Comparison of ENCODE assay signal across 1 cellular context in genomic region chr22:41752011-41752975, GRCh38.
A peak's percentile ranks its signal among the peaks of the same experiment; 100 is the strongest.
TF ChIP-seq lines count a peak whose summit lies in the region.

No MANE protein-coding gene starts in this region.

TF ChIP-seq in HepG2, 621 proteins besides CTCF, POLR2A, EP300 and RAD21:
- TF ChIP-seq CEBPG (CRISPR knock-in tag; IDR thresholded peaks at IDR 0.05) = no peak
- no peak for TF ChIP-seq CBX2 (IDR thresholded peaks at IDR 0.05; ENCODE audit: low read depth, low read length)
- TF ChIP-seq CBX2 (CRISPR knock-in tag; IDR thresholded peaks at IDR 0.05; ENCODE audit: low read depth) = no peak
- TF ChIP-seq ZNF350 (CRISPR knock-in tag; IDR thresholded peaks at IDR 0.05; ENCODE audit: borderline replicate concordance, low read depth) = no peak
- TF ChIP-seq FOXA1 (IDR thresholded peaks at IDR 0.05) = no peak
- peak; percentile 84 for TF ChIP-seq FOXA1 (CRISPR knock-in tag; IDR thresholded peaks at IDR 0.05)
- no peak for TF ChIP-seq ZNF10 (CRISPR knock-in tag; IDR thresholded peaks at IDR 0.05; ENCODE audit: borderline replicate concordance, low read depth)
- no peak for TF ChIP-seq ZNF124 (CRISPR knock-in tag; IDR thresholded peaks at IDR 0.05)
- TF ChIP-seq CHD4 (IDR thresholded peaks at IDR 0.05; ENCODE audit: borderline replicate concordance, low read length) = no peak
- TF ChIP-seq CHCHD3 (CRISPR knock-in tag; IDR thresholded peaks at IDR 0.05) = no peak
- peak; percentile 27; the same call in 1 of the 2 replicates for TF ChIP-seq FOSL2 (CRISPR knock-in tag; IDR thresholded peaks at IDR 0.05)
- no peak for TF ChIP-seq HCFC1 (IDR thresholded peaks at IDR 0.05; ENCODE audit: low read depth, low read length)
- TF ChIP-seq ZNF282 (IDR thresholded peaks at IDR 0.05; ENCODE audit: partially characterized antibody) = no peak
- no peak for TF ChIP-seq SAFB2 (CRISPR knock-in tag; IDR thresholded peaks at IDR 0.05; ENCODE audit: borderline replicate concordance, low read depth)
- TF ChIP-seq ARHGAP35 (CRISPR knock-in tag; IDR thresholded peaks at IDR 0.05; ENCODE audit: borderline replicate concordance) = no peak
- TF ChIP-seq, protein P1, sequence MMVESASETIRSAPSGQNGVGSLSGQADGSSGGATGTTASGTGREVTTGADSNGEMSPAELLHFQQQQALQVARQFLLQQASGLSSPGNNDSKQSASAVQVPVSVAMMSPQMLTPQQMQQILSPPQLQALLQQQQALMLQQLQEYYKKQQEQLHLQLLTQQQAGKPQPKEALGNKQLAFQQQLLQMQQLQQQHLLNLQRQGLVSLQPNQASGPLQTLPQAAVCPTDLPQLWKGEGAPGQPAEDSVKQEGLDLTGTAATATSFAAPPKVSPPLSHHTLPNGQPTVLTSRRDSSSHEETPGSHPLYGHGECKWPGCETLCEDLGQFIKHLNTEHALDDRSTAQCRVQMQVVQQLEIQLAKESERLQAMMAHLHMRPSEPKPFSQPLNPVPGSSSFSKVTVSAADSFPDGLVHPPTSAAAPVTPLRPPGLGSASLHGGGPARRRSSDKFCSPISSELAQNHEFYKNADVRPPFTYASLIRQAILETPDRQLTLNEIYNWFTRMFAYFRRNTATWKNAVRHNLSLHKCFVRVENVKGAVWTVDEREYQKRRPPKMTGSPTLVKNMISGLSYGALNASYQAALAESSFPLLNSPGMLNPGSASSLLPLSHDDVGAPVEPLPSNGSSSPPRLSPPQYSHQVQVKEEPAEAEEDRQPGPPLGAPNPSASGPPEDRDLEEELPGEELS (CRISPR knock-in tag; IDR thresholded peaks at IDR 0.05) = no peak
- TF ChIP-seq SMYD3 (CRISPR knock-in tag; IDR thresholded peaks at IDR 0.05) = no peak
- TF ChIP-seq CEBPB (IDR thresholded peaks at IDR 0.05; ENCODE audit: borderline replicate concordance, low read depth, low read length) = peak; percentile 73; the same call in 1 of the 2 replicates
- TF ChIP-seq FOXA3 (CRISPR knock-in tag; IDR thresholded peaks at IDR 0.05) = peak; percentile 60
- TF ChIP-seq WIZ (CRISPR knock-in tag; IDR thresholded peaks at IDR 0.05) = no peak
- TF ChIP-seq ZFP36 (IDR thresholded peaks at IDR 0.05; ENCODE audit: borderline replicate concordance, low read depth, low read length, partially characterized antibody) = no peak
- TF ChIP-seq, protein P2, sequence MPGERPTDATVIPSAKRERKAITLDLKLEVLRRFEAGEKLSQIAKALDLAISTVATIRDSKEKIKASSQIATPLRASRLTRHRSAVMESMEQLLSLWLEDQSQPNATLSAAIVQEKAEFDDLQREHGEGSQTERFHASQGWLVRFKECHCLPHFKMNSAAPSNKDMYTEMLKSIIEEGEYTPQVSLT (CRISPR knock-in tag; IDR thresholded peaks at IDR 0.05; ENCODE audit: borderline replicate concordance, low read depth) = no peak
- TF ChIP-seq SOX6 (IDR thresholded peaks at IDR 0.05) = no peak
- no peak for TF ChIP-seq SOX6 (CRISPR knock-in tag; IDR thresholded peaks at IDR 0.05)
- TF ChIP-seq HOXD1 (CRISPR knock-in tag; IDR thresholded peaks at IDR 0.05) = no peak
- no peak for TF ChIP-seq NFE2 (CRISPR knock-in tag; IDR thresholded peaks at IDR 0.05)
- TF ChIP-seq NFYB (CRISPR knock-in tag; IDR thresholded peaks at IDR 0.05) = no peak
- 0 out of 2 replicates have a peak, but pooled peaks have one; percentile 33 for TF ChIP-seq ZNF644 (CRISPR knock-in tag; IDR thresholded peaks at IDR 0.05; ENCODE audit: low read depth)
